In the genomic region with DNA sequence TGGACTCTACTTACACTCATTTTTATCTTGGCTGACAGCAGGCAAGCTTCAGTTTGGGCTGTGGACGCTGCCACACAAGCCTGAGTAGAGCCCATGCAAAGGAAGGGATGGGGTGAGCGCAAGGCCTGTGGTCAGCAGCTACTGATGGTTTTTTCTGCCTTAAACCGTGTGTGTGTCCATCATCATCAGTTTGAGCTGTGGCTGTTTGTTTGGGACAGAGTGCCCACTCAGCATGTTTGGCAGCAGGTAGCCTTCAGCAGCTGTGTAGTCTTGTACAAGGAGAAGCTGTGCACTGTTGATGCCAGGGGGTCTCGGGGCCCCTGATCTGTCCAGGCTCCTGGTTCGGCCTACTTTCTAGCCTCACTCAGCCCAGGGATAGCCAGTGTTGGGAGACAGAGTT, we compare ENCODE assay signal across 12 cellular contexts. TPM values are rescaled to one million over a fixed set of nuclear protein-coding genes. Genes with fewer than 3 reads are reported as not detected.
DNase-seq lines count a peak whose midpoint lies in the region; ATAC-seq and TF ChIP-seq lines count a peak whose summit lies in the region.
"Had no signal": no experiment of that assay in that cellular context is flagged by ENCODE, and none has a peak within 500 bp of the region (broad histone marks: within the 10 kb centered on the region; RNA-seq: fewer than 3 reads in every experiment).

No MANE protein-coding gene starts in this region.

- peak overlapping the region; percentile 68 for H3K4me3 Mint-ChIP-seq in activated T-cell treated with anti-CD3 and anti-CD28 coated beads, Interleukin-2, amount 50 U/mL, for 4 hours
- peak overlapping the region; percentile 75 for H3K4me3 Mint-ChIP-seq in endodermal cell

- no peak overlapping the region for H2AFZ ChIP-seq in smooth muscle cell (ENCODE audit: low read depth)

- ATAC-seq in activated T-cell treated with anti-CD3 and anti-CD28 coated beads, Interleukin-2, amount 50 U/mL, for 4 hours, result no peak
- no peak for ATAC-seq in GM19035 (IDR thresholded peaks at IDR 0.05; ENCODE audit: unreplicated experiment)
- ATAC-seq in HG02981 (IDR thresholded peaks at IDR 0.05; ENCODE audit: unreplicated experiment), result no peak

- WGBS in endodermal cell (ENCODE audit: insufficient coverage in 1 of 2, insufficient read length in 1 of 2), 2 experiments, result 94 to 100% methylated on average over 4 to 5 of the region's 5 CpGs
- 99% methylated on average over 5 of the region's 5 CpGs for WGBS in smooth muscle cell (ENCODE audit: low lambda C conversion rate)

- H3K4me2 ChIP-seq in smooth muscle cell, result peak overlapping the region; percentile 97

- peak overlapping the region; percentile 37 for H3K27ac Mint-ChIP-seq in endodermal cell

- H3K9ac ChIP-seq in SK-N-MC (ENCODE audit: insufficient read length), result peak overlapping the region; percentile 15
- no peak overlapping the region for H3K9ac ChIP-seq in endodermal cell (ENCODE audit: extremely low read depth, low read length, poor library complexity, severe bottlenecking)
- H3K9ac ChIP-seq in smooth muscle cell (ENCODE audit: low read depth), result no peak overlapping the region

- no peak for DNase-seq in activated T-cell treated with anti-CD3 and anti-CD28 coated beads, Interleukin-2, amount 50 U/mL, for 4 hours
- no peak for DNase-seq in activated T-cell treated with anti-CD3 and anti-CD28 coated beads, Interleukin-2, amount 50 U/mL, for 1 hour
- DNase-seq in SK-N-MC (ENCODE audit: low read depth, low spot score) (no peak), endodermal cell (no peak), smooth muscle cell (lab: John Stamatoyannopoulos, UW; ENCODE audit: unreplicated experiment) (no peak), GM03348 (ENCODE audit: low spot score) (no peak)
- DNase-seq: activated gamma-delta T cell, cortex of kidney, NCI-H226 had no signal

- peaks cover 55% of the 10 kb centered on the region for H3K4me1 Mint-ChIP-seq in activated T-cell treated with anti-CD3 and anti-CD28 coated beads, Interleukin-2, amount 50 U/mL, for 4 hours (ENCODE audit: low read depth)
- H3K4me1 Mint-ChIP-seq in endodermal cell, result peaks cover 27% of the 10 kb centered on the region

- peaks cover 40% of the 10 kb centered on the region for H3F3A ChIP-seq in smooth muscle cell (ENCODE audit: low read depth)

- H3K27me3 ChIP-seq in endodermal cell (ENCODE audit: control insufficient read depth, insufficient read depth, low read length, poor library complexity, severe bottlenecking) (no peaks in the 10 kb centered on the region), smooth muscle cell (ENCODE audit: low read depth) (no peaks in the 10 kb centered on the region)

- H3K27ac ChIP-seq in SK-N-MC (no peak overlapping the region), endodermal cell (ENCODE audit: low read depth, low read length) (no peak overlapping the region), smooth muscle cell (ENCODE audit: low read depth) (peak overlapping the region; percentile 23)
- H3K27ac ChIP-seq: skin epidermis had no signal

- peaks cover 23% of the 10 kb centered on the region for H3K36me3 Mint-ChIP-seq in activated T-cell treated with anti-CD3 and anti-CD28 coated beads, Interleukin-2, amount 50 U/mL, for 4 hours (ENCODE audit: insufficient read depth)
- H3K36me3 Mint-ChIP-seq in endodermal cell (ENCODE audit: low read depth), result peaks cover 39% of the 10 kb centered on the region

- H4K20me1 ChIP-seq in smooth muscle cell (ENCODE audit: low read depth), result peaks cover 51% of the 10 kb centered on the region

- H3K4me3 ChIP-seq in SK-N-MC, result no peak overlapping the region
- H3K4me3 ChIP-seq in endodermal cell (ENCODE audit: low read length), result peak overlapping the region; percentile 77
- no peak overlapping the region for H3K4me3 ChIP-seq in smooth muscle cell
- H3K4me3 ChIP-seq: skin epidermis had no signal

- H3K27me3 Mint-ChIP-seq in activated T-cell treated with anti-CD3 and anti-CD28 coated beads, Interleukin-2, amount 50 U/mL, for 4 hours (ENCODE audit: low read depth), result no peaks in the 10 kb centered on the region
- no peaks in the 10 kb centered on the region for H3K27me3 Mint-ChIP-seq in endodermal cell (ENCODE audit: insufficient read depth)

- peaks cover 12% of the 10 kb centered on the region for H3K4me1 ChIP-seq in endodermal cell (ENCODE audit: control insufficient read depth, insufficient read depth, low read length)
- H3K4me1 ChIP-seq in smooth muscle cell (ENCODE audit: low read depth), result peaks cover 29% of the 10 kb centered on the region

- H3K36me3 ChIP-seq in SK-N-MC (ENCODE audit: insufficient read depth, low read length), result peaks cover 36% of the 10 kb centered on the region
- H3K36me3 ChIP-seq in endodermal cell (ENCODE audit: control insufficient read depth, insufficient read depth, low read length), result peaks cover 64% of the 10 kb centered on the region
- H3K36me3 ChIP-seq in smooth muscle cell (ENCODE audit: low read depth), result no peaks in the 10 kb centered on the region

- no peak for TF ChIP-seq CTCF in endodermal cell (conservative IDR thresholded peaks at IDR 0.05)
- TF ChIP-seq CTCF in smooth muscle cell (IDR thresholded peaks at IDR 0.05; ENCODE audit: borderline replicate concordance, insufficient read depth, poor library complexity, severe bottlenecking), result no peak

- H3K9me3 Mint-ChIP-seq in activated T-cell treated with anti-CD3 and anti-CD28 coated beads, Interleukin-2, amount 50 U/mL, for 4 hours, result no peaks in the 10 kb centered on the region
- peaks cover 6% of the 10 kb centered on the region for H3K9me3 Mint-ChIP-seq in endodermal cell

- H3K9me3 ChIP-seq in SK-N-MC (ENCODE audit: low read depth, low read length) (no peaks in the 10 kb centered on the region), endodermal cell (ENCODE audit: control insufficient read depth, low read length) (peaks cover 27% of the 10 kb centered on the region), smooth muscle cell (replicated peaks; ENCODE audit: low read depth) (no peaks in the 10 kb centered on the region)

- peaks cover 43% of the 10 kb centered on the region for H3K79me2 ChIP-seq in smooth muscle cell (ENCODE audit: low read depth)

RNA-seq across cellular contexts. Expression of a gene that starts 3.5 kb away (rescaled TPM):
- total RNA-seq in activated T-cell treated with anti-CD3 and anti-CD28 coated beads, Interleukin-2, amount 50 U/mL, for 4 hours, result 10 to 100 TPM; 42.1 to 43.4 (median 42.3) TPM
- total RNA-seq in endodermal cell (10 to 100 TPM; 49.5 to 58.2 TPM), smooth muscle cell (18.9 and 21.7 TPM in 2 replicates)
- polyA plus RNA-seq in endodermal cell (2013, experiment 1 of 2), result 38.9 TPM
- polyA plus RNA-seq in endodermal cell (2013, experiment 2 of 2), result 34.4 TPM
- 32.3 and 38.0 TPM in 2 replicates for polyA plus RNA-seq in smooth muscle cell

RNA-seq across cellular contexts. Expression of a gene that starts 9.4 kb away (rescaled TPM):
- 100 to 1,000 TPM; 226 to 237 (median 236) TPM for total RNA-seq in activated T-cell treated with anti-CD3 and anti-CD28 coated beads, Interleukin-2, amount 50 U/mL, for 4 hours
- total RNA-seq in endodermal cell (100 to 1,000 TPM; 153 to 225 TPM), smooth muscle cell (137 and 191 TPM in 2 replicates)
- 176 TPM for polyA plus RNA-seq in endodermal cell (2013, experiment 1 of 2)
- 180 TPM for polyA plus RNA-seq in endodermal cell (2013, experiment 2 of 2)
- 135 and 140 TPM in 2 replicates for polyA plus RNA-seq in smooth muscle cell
